Comparison of ENCODE assay signal across 25 cellular contexts in genomic region chr6:13511913-13512717, GRCh38. TPM values are rescaled to one million over a fixed set of nuclear protein-coding genes. Genes with fewer than 3 reads are reported as not detected.
DNase-seq lines count a peak whose midpoint lies in the region; ATAC-seq, FAIRE-seq and TF ChIP-seq lines count a peak whose summit lies in the region.
"Had no signal": no experiment of that assay in that cellular context is flagged by ENCODE, and none has a peak within 500 bp of the region (broad histone marks: within the 10 kb centered on the region; RNA-seq: fewer than 3 reads in every experiment).

No MANE protein-coding gene starts in this region.

- BruUV-seq in Calu3 (replicated peaks; lab: Mats Ljungman, UMichigan): no TSS peak

- intact Hi-C loops in pancreas (cut with DNase I) (no loop called here), Calu3 (cut with micrococcal nuclease; ENCODE audit: unreplicated experiment) (no loop called here)

- H3K27ac Mint-ChIP-seq in Calu3 (ENCODE audit: unreplicated experiment): no peak overlapping the region
- H3K27ac Mint-ChIP-seq: activated CD4-positive, alpha-beta T cell treated with anti-CD3 and anti-CD28 coated beads, Interleukin-2, amount 10 ng/mL, durations not matched to agents 7 days and 5 days; activated CD8-positive, alpha-beta memory T cell treated with anti-CD3 and anti-CD28 coated beads, Interleukin-2, amount 10 ng/mL, durations not matched to agents 7 days and 5 days; activated naive CD4-positive, alpha-beta T cell treated with anti-CD3 and anti-CD28 coated beads, Interleukin-2, amount 10 ng/mL, durations not matched to agents 7 days and 5 days; natural killer cell treated with Interleukin-12 subunit alpha and Interleukin-12 subunit beta and Interleukin-15 and Interleukin-18, amount 100 ng/mL, for 72 hours; stimulated activated naive CD8-positive, alpha-beta T cell treated with anti-CD3 and anti-CD28 coated beads, Interleukin-15, Interleukin-2, amounts not matched to agents 100 ng/mL and 50 ng/mL, for 24 hours had no signal

- H3K9me3 ChIP-seq in pancreas: no peaks in the 10 kb centered on the region
- H3K9me3 ChIP-seq: upper lobe of right lung had no signal

- WGBS in pancreas, 2 donors: 84 to 85% methylated on average over 33 of the region's 33 CpGs

- ATAC-seq in pancreas (peak in 2 of 4 donors; percentile 27 to 57), HG02981 (IDR thresholded peaks at IDR 0.05; ENCODE audit: unreplicated experiment) (no peak)
- ATAC-seq: activated CD8-positive, alpha-beta memory T cell treated with anti-CD3 and anti-CD28 coated beads, Interleukin-2, amount 10 ng/mL, durations not matched to agents 7 days and 5 days; natural killer cell treated with Interleukin-12 subunit alpha and Interleukin-12 subunit beta and Interleukin-15 and Interleukin-18, amount 100 ng/mL, for 72 hours; upper lobe of right lung had no signal

- no peaks in the 10 kb centered on the region for H3K36me3 ChIP-seq in pancreas
- H3K36me3 ChIP-seq: BLaER1, upper lobe of right lung had no signal

- H3K4me3 Mint-ChIP-seq in Calu3 (ENCODE audit: low read depth, unreplicated experiment): no peak overlapping the region
- H3K4me3 Mint-ChIP-seq: activated CD4-positive, alpha-beta T cell treated with anti-CD3 and anti-CD28 coated beads, Interleukin-2, amount 10 ng/mL, durations not matched to agents 7 days and 5 days; activated CD8-positive, alpha-beta memory T cell treated with anti-CD3 and anti-CD28 coated beads, Interleukin-2, amount 10 ng/mL, durations not matched to agents 7 days and 5 days; activated naive CD4-positive, alpha-beta T cell treated with anti-CD3 and anti-CD28 coated beads, Interleukin-2, amount 10 ng/mL, durations not matched to agents 7 days and 5 days; natural killer cell treated with Interleukin-12 subunit alpha and Interleukin-12 subunit beta and Interleukin-15 and Interleukin-18, amount 100 ng/mL, for 72 hours; stimulated activated naive CD8-positive, alpha-beta T cell treated with anti-CD3 and anti-CD28 coated beads, Interleukin-15, Interleukin-2, amounts not matched to agents 100 ng/mL and 50 ng/mL, for 24 hours had no signal

- CTCF ChIA-PET in Calu3 (lab: Charles Lee): no interaction called here

- H3K27ac ChIP-seq in pancreas (no peak overlapping the region), substantia nigra (ENCODE audit: low read depth, low read length, poor library complexity, severe bottlenecking) (no peak overlapping the region)
- H3K27ac ChIP-seq: BLaER1, HL-60, upper lobe of right lung had no signal

- FAIRE-seq in pancreas (lab: Jason Lieb, UNC): peak; percentile 23
- FAIRE-seq: frontal cortex, islet of Langerhans, RCC 7860 had no signal

- H3K27me3 Mint-ChIP-seq in Calu3 (ENCODE audit: unreplicated experiment): no peaks in the 10 kb centered on the region
- H3K27me3 Mint-ChIP-seq: natural killer cell treated with Interleukin-12 subunit alpha and Interleukin-12 subunit beta and Interleukin-15 and Interleukin-18, amount 100 ng/mL, for 72 hours had no signal

- H3K9me3 Mint-ChIP-seq in Calu3 (ENCODE audit: low read depth, unreplicated experiment): no peaks in the 10 kb centered on the region
- H3K9me3 Mint-ChIP-seq: activated CD4-positive, alpha-beta T cell treated with anti-CD3 and anti-CD28 coated beads, Interleukin-2, amount 10 ng/mL, durations not matched to agents 7 days and 5 days; activated naive CD4-positive, alpha-beta T cell treated with anti-CD3 and anti-CD28 coated beads, Interleukin-2, amount 10 ng/mL, durations not matched to agents 7 days and 5 days; natural killer cell treated with Interleukin-12 subunit alpha and Interleukin-12 subunit beta and Interleukin-15 and Interleukin-18, amount 100 ng/mL, for 72 hours had no signal

- no peak for TF ChIP-seq CTCF in fibroblast of mammary gland (conservative IDR thresholded peaks at IDR 0.05; ENCODE audit: control insufficient read depth, insufficient read depth, low read depth, low read length)
- no peak for TF ChIP-seq CTCF in pancreas (IDR thresholded peaks at IDR 0.05)
- TF ChIP-seq CTCF in Calu3 (IDR thresholded peaks at IDR 0.05; ENCODE audit: unreplicated experiment): no peak

- H3K36me3 Mint-ChIP-seq in Calu3 (ENCODE audit: insufficient read depth, unreplicated experiment): no peaks in the 10 kb centered on the region
- H3K36me3 Mint-ChIP-seq: activated CD8-positive, alpha-beta memory T cell treated with anti-CD3 and anti-CD28 coated beads, Interleukin-2, amount 10 ng/mL, durations not matched to agents 7 days and 5 days; activated naive CD4-positive, alpha-beta T cell treated with anti-CD3 and anti-CD28 coated beads, Interleukin-2, amount 10 ng/mL, durations not matched to agents 7 days and 5 days; natural killer cell treated with Interleukin-12 subunit alpha and Interleukin-12 subunit beta and Interleukin-15 and Interleukin-18, amount 100 ng/mL, for 72 hours had no signal

- peaks cover 0 to 5% (median 0%) of the 10 kb centered on the region in 3 donors for H3K4me1 ChIP-seq in pancreas
- H3K4me1 ChIP-seq: BLaER1 had no signal

- no peak overlapping the region for H3K4me3 ChIP-seq in fibroblast of mammary gland (ENCODE audit: control insufficient read depth, low read depth, low read length)
- H3K4me3 ChIP-seq in pancreas: no peak overlapping the region
- H3K4me3 ChIP-seq: BLaER1, upper lobe of right lung had no signal

- H3K4me1 Mint-ChIP-seq in Calu3 (ENCODE audit: low read depth, unreplicated experiment): peaks cover 10% of the 10 kb centered on the region
- H3K4me1 Mint-ChIP-seq: activated CD4-positive, alpha-beta T cell treated with anti-CD3 and anti-CD28 coated beads, Interleukin-2, amount 10 ng/mL, durations not matched to agents 7 days and 5 days; activated CD8-positive, alpha-beta memory T cell treated with anti-CD3 and anti-CD28 coated beads, Interleukin-2, amount 10 ng/mL, durations not matched to agents 7 days and 5 days; activated naive CD4-positive, alpha-beta T cell treated with anti-CD3 and anti-CD28 coated beads, Interleukin-2, amount 10 ng/mL, durations not matched to agents 7 days and 5 days had no signal

- DNase-seq in HT-29 (ENCODE audit: low spot score) (peak; percentile 60), fibroblast of mammary gland (ENCODE audit: low read depth) (peak; percentile 11), left kidney (ENCODE audit: low read depth, low spot score) (peak; percentile 73), pancreas (peak in 2 of 6 donors; percentile 23 to 24), Calu3 (no peak), retina (no peak), substantia nigra (lab: John Stamatoyannopoulos, UW) (no peak)
- DNase-seq: activated CD4-positive, alpha-beta T cell treated with anti-CD3 and anti-CD28 coated beads, Interleukin-2, amount 10 ng/mL, durations not matched to agents 7 days and 5 days; activated CD8-positive, alpha-beta memory T cell treated with anti-CD3 and anti-CD28 coated beads, Interleukin-2, amount 10 ng/mL, durations not matched to agents 7 days and 5 days; activated naive CD4-positive, alpha-beta T cell treated with anti-CD3 and anti-CD28 coated beads, Interleukin-2, amount 10 ng/mL, durations not matched to agents 7 days and 5 days; caudate nucleus; EL; NCI-H2081; NCI-H446; stimulated activated CD4-positive, alpha-beta T cell treated with anti-CD3 and anti-CD28 coated beads, Interleukin-4, amount 100 ng/mL, for 4 hours; T-helper 2 cell; upper lobe of right lung had no signal

- no peaks in the 10 kb centered on the region for H3K27me3 ChIP-seq in pancreas
- H3K27me3 ChIP-seq: BLaER1, upper lobe of right lung had no signal

RNA-seq across cellular contexts. Expression of gene GFOD1, which starts 24.7 kb away (rescaled TPM):
- 13.3 and 13.5 TPM in 2 replicates for total RNA-seq in HT-29 (2014; rRNA removed; shearing (Covaris generic))
- 1 to 10 TPM; 1.5 to 2.7 (median 2.1) TPM for total RNA-seq in pancreas
- polyA plus RNA-seq in pancreas: 1 to 10 TPM; 1.4 to 2.2 TPM
- 8.7 and 9.5 TPM in 2 replicates for total RNA-seq in Calu3 (2022)

Comparison
In these comparisons a context has a peak if more than half of its experiments do, and no peak if none do; other contexts are left out.
1. DNase-seq: peak in HT-29 (single experiment), fibroblast of mammary gland (single experiment) and left kidney (single experiment); none in Calu3 (single experiment), retina (single experiment) and substantia nigra (0 of 49).